ENCODE assay signal across 28 cellular contexts in genomic region chr19:4606181-4606580, GRCh38.
"Had no signal": no experiment of that assay in that cellular context is flagged by ENCODE, and none has a peak within 500 bp of the region (broad histone marks: within the 10 kb centered on the region; RNA-seq: fewer than 3 reads in every experiment).

No MANE protein-coding gene starts in this region.

- H3K27ac ChIP-seq: stomach, suprapubic skin, testis, thoracic aorta, thyroid gland, tibial artery, tibial nerve, transverse colon, upper lobe of left lung, upper lobe of right lung, uterus, vagina had no signal

- H3K36me3 ChIP-seq: stomach, suprapubic skin, thoracic aorta, thyroid gland, tibial artery, tibial nerve, transverse colon, upper lobe of left lung, upper lobe of right lung, uterus, vagina had no signal

- H3K36me3 Mint-ChIP-seq: stimulated activated effector memory CD8-positive, alpha-beta T cell treated with anti-CD3 and anti-CD28 coated beads, Interleukin-12 subunit alpha, Interleukin-12 subunit beta, amount 100 ng/mL, for 72 hours; stimulated activated memory B cell treated with anti-CD40 and anti-IgM and Interleukin-4, amounts not matched to agents 10 μg/mL and 1 μg/mL and 100 μg/mL, for 72 hours; type B pancreatic cell had no signal

- H3K4me3 Mint-ChIP-seq: stimulated activated effector memory CD8-positive, alpha-beta T cell treated with anti-CD3 and anti-CD28 coated beads, Interleukin-12 subunit alpha, Interleukin-12 subunit beta, amount 100 ng/mL, for 72 hours; stimulated activated memory B cell treated with anti-CD40 and anti-IgM and Interleukin-4, amounts not matched to agents 10 μg/mL and 1 μg/mL and 100 μg/mL, for 72 hours; stimulated activated naive B cell treated with anti-CD40 and anti-IgM and Interleukin-4, amounts not matched to agents 10 μg/mL and 1 μg/mL and 100 μg/mL, for 72 hours; stimulated activated naive CD8-positive, alpha-beta T cell treated with anti-CD3 and anti-CD28 coated beads, Interleukin-15, amount 100 ng/mL, for 72 hours; stimulated activated naive CD8-positive, alpha-beta T cell treated with anti-CD3 and anti-CD28 coated beads, Interleukin-15, Interleukin-2, amounts not matched to agents 100 ng/mL and 50 ng/mL, for 24 hours; type B pancreatic cell had no signal

- H3K4me1 Mint-ChIP-seq: stimulated activated effector memory CD8-positive, alpha-beta T cell treated with anti-CD3 and anti-CD28 coated beads, Interleukin-12 subunit alpha, Interleukin-12 subunit beta, amount 100 ng/mL, for 72 hours had no signal

- H3K27ac Mint-ChIP-seq: stimulated activated effector memory CD8-positive, alpha-beta T cell treated with anti-CD3 and anti-CD28 coated beads, Interleukin-12 subunit alpha, Interleukin-12 subunit beta, amount 100 ng/mL, for 72 hours; stimulated activated memory B cell treated with anti-CD40 and anti-IgM and Interleukin-4, amounts not matched to agents 10 μg/mL and 1 μg/mL and 100 μg/mL, for 72 hours; stimulated activated naive B cell treated with anti-CD40 and anti-IgM and Interleukin-4, amounts not matched to agents 10 μg/mL and 1 μg/mL and 100 μg/mL, for 72 hours; stimulated activated naive CD8-positive, alpha-beta T cell treated with anti-CD3 and anti-CD28 coated beads, Interleukin-15, amount 100 ng/mL, for 72 hours; stimulated activated naive CD8-positive, alpha-beta T cell treated with anti-CD3 and anti-CD28 coated beads, Interleukin-15, Interleukin-2, amounts not matched to agents 100 ng/mL and 50 ng/mL, for 24 hours; type B pancreatic cell had no signal

- H3K9me3 ChIP-seq: stomach, suprapubic skin, testis, thoracic aorta, thyroid gland, tibial artery, tibial nerve, transverse colon, upper lobe of left lung, upper lobe of right lung, uterus, vagina had no signal

- H3K4me1 ChIP-seq: testis had no signal

- H3K9me3 Mint-ChIP-seq: stimulated activated effector memory CD8-positive, alpha-beta T cell treated with anti-CD3 and anti-CD28 coated beads, Interleukin-12 subunit alpha, Interleukin-12 subunit beta, amount 100 ng/mL, for 72 hours; stimulated activated memory B cell treated with anti-CD40 and anti-IgM and Interleukin-4, amounts not matched to agents 10 μg/mL and 1 μg/mL and 100 μg/mL, for 72 hours; stimulated activated naive B cell treated with anti-CD40 and anti-IgM and Interleukin-4, amounts not matched to agents 10 μg/mL and 1 μg/mL and 100 μg/mL, for 72 hours; stimulated activated naive CD8-positive, alpha-beta T cell treated with anti-CD3 and anti-CD28 coated beads, Interleukin-15, amount 100 ng/mL, for 72 hours; stimulated activated naive CD8-positive, alpha-beta T cell treated with anti-CD3 and anti-CD28 coated beads, Interleukin-15, Interleukin-2, amounts not matched to agents 100 ng/mL and 50 ng/mL, for 24 hours; type B pancreatic cell had no signal

- DNase-seq: stimulated activated CD4-positive, alpha-beta T cell treated with anti-CD3 and anti-CD28 coated beads, Interleukin-2, amount 100 ng/mL, for 48 hours; stimulated activated CD4-positive, alpha-beta T cell treated with anti-CD3 and anti-CD28 coated beads, Interleukin-4, amount 100 ng/mL, for 1 hour; stimulated activated CD4-positive, alpha-beta T cell treated with anti-CD3 and anti-CD28 coated beads, Interleukin-4, amount 100 ng/mL, for 24 hours; stimulated activated CD4-positive, alpha-beta T cell treated with anti-CD3 and anti-CD28 coated beads, Interleukin-4, amount 100 ng/mL, for 4 hours; stimulated activated CD8-positive, alpha-beta memory T cell treated with anti-CD3 and anti-CD28 coated beads, Interleukin-4, amount 100 ng/mL, for 48 hours; stimulated activated naive B cell treated with anti-CD40 and anti-IgM and Interleukin-4, amounts not matched to agents 10 μg/mL and 1 μg/mL and 100 μg/mL, for 72 hours; stimulated activated naive CD4-positive, alpha-beta T cell; stimulated activated naive CD4-positive, alpha-beta T cell treated with Interleukin-2 at 50 U/mL for 16 hours; stimulated activated naive CD8-positive, alpha-beta T cell treated with anti-CD3 and anti-CD28 coated beads, Interleukin-15, amount 100 ng/mL, for 72 hours; stimulated activated naive CD8-positive, alpha-beta T cell treated with anti-CD3 and anti-CD28 coated beads, Interleukin-15, Interleukin-2, amounts not matched to agents 100 U/mL and 50 U/mL, for 24 hours; stomach; testis; thyroid gland; tibial artery; transverse colon; trophoblast cell; upper lobe of right lung; uterus had no signal

- H3K4me3 ChIP-seq: stomach, suprapubic skin, testis, thoracic aorta, thyroid gland, tibial artery, tibial nerve, transverse colon, upper lobe of left lung, upper lobe of right lung, uterus, vagina had no signal

- H3K27me3 ChIP-seq: testis, thyroid gland, uterus, vagina had no signal

- FAIRE-seq: urothelium cell line had no signal

- ATAC-seq: stimulated activated effector memory CD8-positive, alpha-beta T cell treated with anti-CD3 and anti-CD28 coated beads, Interleukin-12 subunit alpha, Interleukin-12 subunit beta, amount 100 ng/mL, for 72 hours; stimulated activated memory B cell treated with anti-CD40 and anti-IgM and Interleukin-4, amounts not matched to agents 10 μg/mL and 1 μg/mL and 100 μg/mL, for 72 hours; stimulated activated naive CD8-positive, alpha-beta T cell treated with anti-CD3 and anti-CD28 coated beads, Interleukin-15, amount 100 ng/mL, for 72 hours; stimulated activated naive CD8-positive, alpha-beta T cell treated with anti-CD3 and anti-CD28 coated beads, Interleukin-15, Interleukin-2, amounts not matched to agents 100 U/mL and 50 U/mL, for 24 hours had no signal
